ENCODE assay signal across 17 cellular contexts in the genomic region with DNA sequence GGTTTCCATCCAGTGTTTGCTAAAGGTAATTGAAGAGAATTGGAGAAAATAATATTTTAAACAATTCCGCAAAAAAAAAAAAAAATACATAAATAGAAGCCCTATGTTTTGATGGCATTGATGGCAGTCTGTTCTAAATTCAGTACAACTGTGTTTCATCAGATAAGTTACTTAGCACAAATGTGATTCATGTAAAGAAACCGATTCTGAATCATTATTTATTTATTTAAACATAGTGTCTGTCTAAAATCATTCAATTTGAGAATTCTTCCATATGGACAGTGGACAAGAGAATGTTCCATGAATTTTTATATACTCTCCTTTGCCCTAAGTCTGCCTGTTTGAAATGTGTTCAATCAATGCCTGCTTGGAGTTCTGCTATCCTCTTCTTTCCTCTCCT.
"Had no signal": no experiment of that assay in that cellular context is flagged by ENCODE, and none has a peak within 500 bp of the region (broad histone marks: within the 10 kb centered on the region; RNA-seq: fewer than 3 reads in every experiment).

No MANE protein-coding gene starts in this region.

- H3K9me3 ChIP-seq: colonic mucosa, lower lobe of right lung, SJCRH30, transverse colon had no signal

- H3K4me3 Mint-ChIP-seq: activated CD4-positive, alpha-beta memory T cell treated with anti-CD3 and anti-CD28 coated beads for 36 hours; activated naive CD8-positive, alpha-beta T cell treated with anti-CD3 and anti-CD28 coated beads, Interleukin-2, amount 10 ng/mL, durations not matched to agents 7 days and 5 days; activated T-cell treated with anti-CD3 and anti-CD28 coated beads, Interleukin-2, amount 50 U/mL, for 72 hours; effector memory CD8-positive, alpha-beta T cell; naive B cell; stimulated activated effector memory CD8-positive, alpha-beta T cell treated with anti-CD3 and anti-CD28 coated beads, Interleukin-12 subunit alpha, Interleukin-12 subunit beta, amount 100 ng/mL, for 72 hours had no signal

- DNase-seq: activated CD4-positive, alpha-beta memory T cell treated with anti-CD3 and anti-CD28 coated beads for 36 hours; activated CD4-positive, alpha-beta T cell treated with anti-CD3 and anti-CD28 coated beads for 1 hour; activated naive CD8-positive, alpha-beta T cell treated with anti-CD3 and anti-CD28 coated beads, Interleukin-2, amount 10 ng/mL, durations not matched to agents 7 days and 5 days; activated T-cell treated with anti-CD3 and anti-CD28 coated beads, Interleukin-2, amount 50 U/mL, for 72 hours; aorta; colonic mucosa; effector memory CD8-positive, alpha-beta T cell; foreskin keratinocyte; head of caudate nucleus; kidney glomerular epithelial cell; lower lobe of right lung; naive B cell; SJCRH30; T-helper 9 cell; transverse colon had no signal

- H3K27me3 ChIP-seq: cardiac muscle cell, colonic mucosa, foreskin keratinocyte, SJCRH30, transverse colon had no signal

- H3K36me3 Mint-ChIP-seq: activated CD4-positive, alpha-beta memory T cell treated with anti-CD3 and anti-CD28 coated beads for 36 hours; activated naive CD8-positive, alpha-beta T cell treated with anti-CD3 and anti-CD28 coated beads, Interleukin-2, amount 10 ng/mL, durations not matched to agents 7 days and 5 days; naive B cell; stimulated activated effector memory CD8-positive, alpha-beta T cell treated with anti-CD3 and anti-CD28 coated beads, Interleukin-12 subunit alpha, Interleukin-12 subunit beta, amount 100 ng/mL, for 72 hours had no signal

- H3K4me3 ChIP-seq: cardiac muscle cell, colonic mucosa, lower lobe of right lung, SJCRH30, transverse colon had no signal

- H3K27ac Mint-ChIP-seq: activated CD4-positive, alpha-beta memory T cell treated with anti-CD3 and anti-CD28 coated beads for 36 hours; activated naive CD8-positive, alpha-beta T cell treated with anti-CD3 and anti-CD28 coated beads, Interleukin-2, amount 10 ng/mL, durations not matched to agents 7 days and 5 days; activated T-cell treated with anti-CD3 and anti-CD28 coated beads, Interleukin-2, amount 50 U/mL, for 72 hours; effector memory CD8-positive, alpha-beta T cell; naive B cell; stimulated activated effector memory CD8-positive, alpha-beta T cell treated with anti-CD3 and anti-CD28 coated beads, Interleukin-12 subunit alpha, Interleukin-12 subunit beta, amount 100 ng/mL, for 72 hours had no signal

- ATAC-seq: activated T-cell treated with anti-CD3 and anti-CD28 coated beads, Interleukin-2, amount 50 U/mL, for 72 hours; effector memory CD8-positive, alpha-beta T cell; foreskin keratinocyte; lower lobe of right lung; stimulated activated effector memory CD8-positive, alpha-beta T cell treated with anti-CD3 and anti-CD28 coated beads, Interleukin-12 subunit alpha, Interleukin-12 subunit beta, amount 100 ng/mL, for 72 hours had no signal

- H3K27ac ChIP-seq: cardiac muscle cell, colonic mucosa, foreskin keratinocyte, lower lobe of right lung, SJCRH30, transverse colon had no signal

- H3K36me3 ChIP-seq: cardiac muscle cell, colonic mucosa, lower lobe of right lung, SJCRH30, transverse colon had no signal

- H3K9me3 Mint-ChIP-seq: activated naive CD8-positive, alpha-beta T cell treated with anti-CD3 and anti-CD28 coated beads, Interleukin-2, amount 10 ng/mL, durations not matched to agents 7 days and 5 days; effector memory CD8-positive, alpha-beta T cell had no signal

- H3K27me3 Mint-ChIP-seq: activated CD4-positive, alpha-beta memory T cell treated with anti-CD3 and anti-CD28 coated beads for 36 hours; effector memory CD8-positive, alpha-beta T cell; naive B cell had no signal

- H3K4me1 Mint-ChIP-seq: naive B cell had no signal

- H3K4me1 ChIP-seq: colonic mucosa, foreskin keratinocyte, SJCRH30, transverse colon had no signal
